ENCODE assay signal across 1 cellular context in genomic region chr1:174315239-174315638, GRCh38.
TF ChIP-seq lines count a peak whose summit lies in the region.

No MANE protein-coding gene starts in this region.

TF ChIP-seq in H1, 55 proteins besides CTCF, POLR2A, EP300 and RAD21 (continued from another document):
- TF ChIP-seq CTBP2 (IDR thresholded peaks at IDR 0.05; ENCODE audit: borderline replicate concordance, insufficient read depth, insufficient read length, low read length) (no peak), E2F6 (IDR thresholded peaks at IDR 0.05) (no peak), EZH2 (IDR thresholded peaks at IDR 0.05; ENCODE audit: low read depth, low read length, severe bottlenecking) (no peak), TBP (IDR thresholded peaks at IDR 0.05; ENCODE audit: low read depth, low read length) (no peak), SP4 (IDR thresholded peaks at IDR 0.05; ENCODE audit: low read length) (no peak), NRF1 (IDR thresholded peaks at IDR 0.05; ENCODE audit: low read depth, low read length) (no peak), CHD7 (IDR thresholded peaks at IDR 0.05; ENCODE audit: insufficient replicate concordance, low read length) (no peak)
